In genomic region chr1:210250998-210251679, GRCh38 we compare ENCODE assay signal across 8 cellular contexts. TPM values are rescaled to one million over a fixed set of nuclear protein-coding genes. Genes with fewer than 3 reads are reported as not detected.
DNase-seq lines count a peak whose midpoint lies in the region; ATAC-seq and TF ChIP-seq lines count a peak whose summit lies in the region.

No MANE protein-coding gene starts in this region.

- H3K9me3 Mint-ChIP-seq in activated T-cell treated with anti-CD3 and anti-CD28 coated beads, Interleukin-2, amount 50 U/mL, for 72 hours: no peaks in the 10 kb centered on the region

- peak; percentile 25 for DNase-seq in activated naive CD4-positive, alpha-beta T cell treated with Interleukin-2 at 50 U/mL for 16 hours
- DNase-seq in activated naive CD4-positive, alpha-beta T cell (lab: John Stamatoyannopoulos, UW): no peak
- DNase-seq in NCI-H2081 (lab: John Stamatoyannopoulos, UW): peak; percentile 91 to 95
- DNase-seq in activated T-cell treated with anti-CD3 and anti-CD28 coated beads, Interleukin-2, amount 50 U/mL, for 72 hours: peak; percentile 43 to 55
- DNase-seq in globus pallidus (ENCODE audit: low spot score): peak; percentile 93
- peak; percentile 27 for DNase-seq in omental fat pad (ENCODE audit: low spot score)
- no peak for DNase-seq in NK-92 treated with Interleukin-12 subunit alpha and Interleukin-12 subunit beta, amount 100 ng/mL, for 24 hours (lab: John Stamatoyannopoulos, UW)

- no peak for TF ChIP-seq CTCF in omental fat pad (IDR thresholded peaks at IDR 0.05)

- H3K27ac Mint-ChIP-seq in activated T-cell treated with anti-CD3 and anti-CD28 coated beads, Interleukin-2, amount 50 U/mL, for 72 hours: peak overlapping the region; percentile 58

- no peaks in the 10 kb centered on the region for H3K36me3 Mint-ChIP-seq in activated T-cell treated with anti-CD3 and anti-CD28 coated beads, Interleukin-2, amount 50 U/mL, for 72 hours (ENCODE audit: insufficient read depth in 2 of 2)

- H3K27me3 Mint-ChIP-seq in activated T-cell treated with anti-CD3 and anti-CD28 coated beads, Interleukin-2, amount 50 U/mL, for 72 hours (ENCODE audit: low read depth): peaks cover 74% of the 10 kb centered on the region

- ATAC-seq in activated T-cell treated with anti-CD3 and anti-CD28 coated beads, Interleukin-2, amount 50 U/mL, for 72 hours (replicated peaks in 1 of 2): peak; percentile 55 to 59
- peak; percentile 78 for ATAC-seq in omental fat pad (ENCODE audit: low FRiP score)
- ATAC-seq in GM18873 (IDR thresholded peaks at IDR 0.05; ENCODE audit: low FRiP score, unreplicated experiment): no peak

- peaks cover 23% of the 10 kb centered on the region for H3K4me1 Mint-ChIP-seq in activated T-cell treated with anti-CD3 and anti-CD28 coated beads, Interleukin-2, amount 50 U/mL, for 72 hours (ENCODE audit: low read depth)

- peak overlapping the region; percentile 77 to 84 for H3K4me3 Mint-ChIP-seq in activated T-cell treated with anti-CD3 and anti-CD28 coated beads, Interleukin-2, amount 50 U/mL, for 72 hours

RNA-seq across cellular contexts. Expression of gene SERTAD4, which starts 18.5 kb away (rescaled TPM):
- not detected for total RNA-seq in activated T-cell treated with anti-CD3 and anti-CD28 coated beads, Interleukin-2, amount 50 U/mL, for 72 hours
- total RNA-seq in omental fat pad: 1 to 10 TPM in 2 of 4 donors, under 1 TPM in 2; 0.36 to 2.7 (median 1.5) TPM

Comparison
In these comparisons a context has a peak if more than half of its experiments do, and no peak if none do; other contexts are left out.
1. DNase-seq: peak in activated naive CD4-positive, alpha-beta T cell treated with Interleukin-2 at 50 U/mL for 16 hours (single experiment), NCI-H2081 (2 of 2), activated T-cell treated with anti-CD3 and anti-CD28 coated beads, Interleukin-2, amount 50 U/mL, for 72 hours (2 of 2), globus pallidus (single experiment) and omental fat pad (single experiment); none in activated naive CD4-positive, alpha-beta T cell (0 of 4) and NK-92 treated with Interleukin-12 subunit alpha and Interleukin-12 subunit beta, amount 100 ng/mL, for 24 hours (single experiment).